Comparison of ENCODE assay signal across 12 cellular contexts in the genomic region with DNA sequence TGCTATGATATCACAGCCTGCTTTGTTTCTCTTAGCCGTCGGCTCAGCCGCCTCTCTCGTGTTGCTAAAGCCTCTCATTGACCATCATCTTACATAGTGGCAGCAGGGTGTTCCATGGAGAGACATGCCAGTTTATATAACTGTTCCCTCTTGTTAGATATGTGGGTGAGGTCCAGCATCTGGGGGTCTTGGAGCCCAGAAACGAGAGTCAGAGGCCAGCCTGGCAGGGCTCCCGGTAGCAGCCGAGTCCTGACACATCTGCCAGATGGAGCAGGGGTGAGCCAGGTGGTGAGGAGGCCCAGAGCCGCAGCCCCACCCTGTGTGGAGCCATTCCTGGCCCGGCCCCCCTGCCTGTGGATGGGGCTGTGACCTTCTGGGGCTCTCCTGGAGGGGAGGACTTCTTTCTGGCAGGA. TPM values are rescaled to one million over a fixed set of nuclear protein-coding genes. Genes with fewer than 3 reads are reported as not detected.
DNase-seq lines count a peak whose midpoint lies in the region; ATAC-seq and TF ChIP-seq lines count a peak whose summit lies in the region.
"Had no signal": no experiment of that assay in that cellular context is flagged by ENCODE, and none has a peak within 500 bp of the region (broad histone marks: within the 10 kb centered on the region; RNA-seq: fewer than 3 reads in every experiment).

No MANE protein-coding gene starts in this region.

- intact Hi-C loops in natural killer cell (cut with micrococcal nuclease): no loop called here
- intact Hi-C loops in Right ventricle myocardium superior (cut with DNase I): no loop called here
- intact Hi-C loops in aorta (cut with DNase I): no loop called here

- TF ChIP-seq CTCF in natural killer cell (IDR thresholded peaks at IDR 0.05) (no peak), osteoblast (IDR thresholded peaks at IDR 0.05; ENCODE audit: extremely low read depth, low read depth, low read length) (no peak)

- no peak overlapping the region for H3K4me3 Mint-ChIP-seq in natural killer cell
- no peak overlapping the region for H3K4me3 Mint-ChIP-seq in natural killer cell treated with Interleukin-12 subunit alpha and Interleukin-12 subunit beta and Interleukin-15 and Interleukin-18, amount 100 ng/mL, for 72 hours

- H3K27me3 Mint-ChIP-seq in natural killer cell (ENCODE audit: low read depth in 2 of 2): no peaks in the 10 kb centered on the region
- no peaks in the 10 kb centered on the region for H3K27me3 Mint-ChIP-seq in natural killer cell treated with Interleukin-12 subunit alpha and Interleukin-12 subunit beta and Interleukin-15 and Interleukin-18, amount 100 ng/mL, for 72 hours

- H3K9me3 Mint-ChIP-seq in natural killer cell: no peaks in the 10 kb centered on the region
- no peaks in the 10 kb centered on the region for H3K9me3 Mint-ChIP-seq in natural killer cell treated with Interleukin-12 subunit alpha and Interleukin-12 subunit beta and Interleukin-15 and Interleukin-18, amount 100 ng/mL, for 72 hours

- H4K20me1 ChIP-seq in osteoblast (ENCODE audit: insufficient read depth, low read length): no peaks in the 10 kb centered on the region

- H3K79me2 ChIP-seq in osteoblast (ENCODE audit: insufficient read depth, low read length): no peaks in the 10 kb centered on the region

- H3K9me3 ChIP-seq in osteoblast (ENCODE audit: low read depth, low read length): no peaks in the 10 kb centered on the region
- no peaks in the 10 kb centered on the region for H3K9me3 ChIP-seq in aorta (ENCODE audit: control insufficient read depth, low read length)

- ATAC-seq in natural killer cell (no peak), Right ventricle myocardium superior (ENCODE audit: poor library complexity) (peak; percentile 87), aorta (ENCODE audit: low FRiP score) (peak; percentile 54), GM21717 (IDR thresholded peaks at IDR 0.05; ENCODE audit: unreplicated experiment) (no peak), GM21723 (IDR thresholded peaks at IDR 0.05; ENCODE audit: unreplicated experiment) (no peak)
- ATAC-seq in natural killer cell treated with Interleukin-12 subunit alpha and Interleukin-12 subunit beta and Interleukin-15 and Interleukin-18, amount 100 ng/mL, for 72 hours: no peak
- ATAC-seq: foreskin keratinocyte had no signal

- H3K27me3 ChIP-seq in osteoblast (ENCODE audit: insufficient read depth, low read length): no peaks in the 10 kb centered on the region
- H3K27me3 ChIP-seq in aorta (ENCODE audit: control insufficient read depth in 1 of 2, insufficient read depth in 2 of 2, low read length in 1 of 2): no peaks in the 10 kb centered on the region
- H3K27me3 ChIP-seq: foreskin keratinocyte had no signal

- no peak overlapping the region for H2AFZ ChIP-seq in osteoblast (ENCODE audit: low read length)

- peak; percentile 12 for DNase-seq in natural killer cell
- no peak for DNase-seq in natural killer cell treated with Interleukin-12 subunit alpha and Interleukin-12 subunit beta and Interleukin-15 and Interleukin-18, amount 100 ng/mL, for 72 hours (ENCODE audit: low spot score)
- DNase-seq in Right ventricle myocardium superior: peak; percentile 82
- DNase-seq in osteoblast (ENCODE audit: insufficient read length, low spot score, missing footprints): peak; percentile 90
- peak; percentile 56 to 74 for DNase-seq in aorta
- DNase-seq in activated gamma-delta T cell treated with Interleukin-2 at 50 U/mL for 16 hours: no peak
- DNase-seq: foreskin keratinocyte, KG1, SIG-M5 had no signal

- no peaks in the 10 kb centered on the region for H3K4me1 ChIP-seq in osteoblast (ENCODE audit: insufficient read depth, low read length)
- no peaks in the 10 kb centered on the region for H3K4me1 ChIP-seq in aorta (ENCODE audit: control insufficient read depth in 1 of 2, insufficient read depth in 2 of 2, low read length in 2 of 2)
- H3K4me1 ChIP-seq: foreskin keratinocyte had no signal

- no peaks in the 10 kb centered on the region for H3K36me3 Mint-ChIP-seq in natural killer cell
- no peaks in the 10 kb centered on the region for H3K36me3 Mint-ChIP-seq in natural killer cell treated with Interleukin-12 subunit alpha and Interleukin-12 subunit beta and Interleukin-15 and Interleukin-18, amount 100 ng/mL, for 72 hours

- H3K27ac ChIP-seq in osteoblast (ENCODE audit: low read depth, low read length) (no peak overlapping the region), aorta (ENCODE audit: low read depth in 1 of 2, low read length in 2 of 2) (no peak overlapping the region)
- H3K27ac ChIP-seq: foreskin keratinocyte had no signal

- H3K4me1 Mint-ChIP-seq in natural killer cell: peaks cover 0 to 8% of the 10 kb centered on the region in 2 donors
- no peaks in the 10 kb centered on the region for H3K4me1 Mint-ChIP-seq in natural killer cell treated with Interleukin-12 subunit alpha and Interleukin-12 subunit beta and Interleukin-15 and Interleukin-18, amount 100 ng/mL, for 72 hours (ENCODE audit: low read depth in 2 of 2)

- H3K27ac Mint-ChIP-seq in natural killer cell: no peak overlapping the region
- H3K27ac Mint-ChIP-seq in natural killer cell treated with Interleukin-12 subunit alpha and Interleukin-12 subunit beta and Interleukin-15 and Interleukin-18, amount 100 ng/mL, for 72 hours: no peak overlapping the region

- H3K36me3 ChIP-seq in osteoblast (ENCODE audit: insufficient read depth, low read length): no peaks in the 10 kb centered on the region
- H3K36me3 ChIP-seq in aorta (ENCODE audit: control insufficient read depth in 1 of 2, insufficient read depth in 2 of 2, low read length in 1 of 2): no peaks in the 10 kb centered on the region

- H3K4me3 ChIP-seq in osteoblast (ENCODE audit: insufficient read depth, low read length) (no peak overlapping the region), aorta (ENCODE audit: low read length in 2 of 2) (no peak overlapping the region)

- no peak overlapping the region for H3K4me2 ChIP-seq in osteoblast (ENCODE audit: insufficient read depth, low read length)

- 70 to 79% methylated on average over 9 of the region's 9 CpGs for WGBS in aorta, 2 donors

RNA-seq across cellular contexts. Expression of a gene that starts 11.9 kb away (rescaled TPM):
- total RNA-seq in natural killer cell: 10 to 100 TPM in 2 of 3 donors, 1 to 10 TPM in 1; 8.8 to 13.2 (median 11.2) TPM
- not detected for total RNA-seq in natural killer cell treated with Interleukin-12 subunit alpha and Interleukin-12 subunit beta and Interleukin-15 and Interleukin-18, amount 100 ng/mL, for 72 hours
- 30.1 TPM for total RNA-seq in Right ventricle myocardium superior
- 43.3 and 52.8 TPM in 2 replicates for total RNA-seq in osteoblast
- total RNA-seq in aorta: 100 to 1,000 TPM in 1 of 2 donors, 10 to 100 TPM in 1; 54.8 to 152 TPM
- 10 to 100 TPM; 14.3 to 52.9 TPM for polyA plus RNA-seq in aorta
- total RNA-seq: foreskin keratinocyte, kidney epithelial cell had no signal
- polyA plus RNA-seq: foreskin keratinocyte had no signal

Comparison
In these comparisons a context has a peak if more than half of its experiments do, and no peak if none do; other contexts are left out.
1. DNase-seq: peak in natural killer cell (single experiment), Right ventricle myocardium superior (single experiment), osteoblast (single experiment) and aorta (2 of 2); none in natural killer cell treated with Interleukin-12 subunit alpha and Interleukin-12 subunit beta and Interleukin-15 and Interleukin-18, amount 100 ng/mL, for 72 hours (single experiment) and activated gamma-delta T cell treated with Interleukin-2 at 50 U/mL for 16 hours (single experiment).
2. RNA of a gene that starts 11.9 kb away (total RNA-seq): 54.8 to 152 TPM in aorta, 43.3 to 52.8 TPM in osteoblast, 30.1 TPM in Right ventricle myocardium superior (single experiment) and 8.8 to 13.2 TPM in natural killer cell; not detected in natural killer cell treated with Interleukin-12 subunit alpha and Interleukin-12 subunit beta and Interleukin-15 and Interleukin-18, amount 100 ng/mL, for 72 hours; every median in the first group is over 4 times any median in the second.
3. ATAC-seq: peak in Right ventricle myocardium superior (single experiment) and aorta (single experiment); none in natural killer cell (0 of 3), natural killer cell treated with Interleukin-12 subunit alpha and Interleukin-12 subunit beta and Interleukin-15 and Interleukin-18, amount 100 ng/mL, for 72 hours (0 of 2), GM21717 (single experiment) and GM21723 (single experiment).